In genomic region chr4:83546796-83547195, GRCh38 we compare ENCODE assay signal across 18 cellular contexts. TPM values are rescaled to one million over a fixed set of nuclear protein-coding genes. Genes with fewer than 3 reads are reported as not detected.
DNase-seq lines count a peak whose midpoint lies in the region; ATAC-seq and TF ChIP-seq lines count a peak whose summit lies in the region.
"Had no signal": no experiment of that assay in that cellular context is flagged by ENCODE, and none has a peak within 500 bp of the region (broad histone marks: within the 10 kb centered on the region; RNA-seq: fewer than 3 reads in every experiment).

No MANE protein-coding gene starts in this region.

- CTCF ChIA-PET in Panc1 (lab: Charles Lee): interaction anchor here (0.7 kb wide), 1 partner anchor 63 kb away, joined by 7 read pairs; no protein-coding TSS in a partner anchor

- intact Hi-C loops in Panc1 (cut with micrococcal nuclease; ENCODE audit: unreplicated experiment): no loop called here
- intact Hi-C loops in left cardiac atrium (cut with DNase I): no loop called here
- intact Hi-C loops in psoas muscle (cut with DNase I): no loop called here

- H3K27ac ChIP-seq in GM23248 (no peak overlapping the region), Panc1 (ENCODE audit: low read length) (peak overlapping the region; percentile 14; the same call in 1 of the 2 replicates), psoas muscle (peak overlapping the region; percentile 96)
- H3K27ac ChIP-seq: hepatocyte, suprapubic skin had no signal

- no peaks in the 10 kb centered on the region for H3K9me2 ChIP-seq in GM23248 (ENCODE audit: insufficient read depth)

- H2AFZ ChIP-seq in GM23248: no peak overlapping the region
- H2AFZ ChIP-seq: hepatocyte had no signal

- no peak overlapping the region for H3K4me3 ChIP-seq in GM23248
- no peak overlapping the region for H3K4me3 ChIP-seq in Panc1 (ENCODE audit: low read depth in 2 of 2, low read length in 2 of 2)
- no peak overlapping the region for H3K4me3 ChIP-seq in psoas muscle
- H3K4me3 ChIP-seq: hepatocyte, suprapubic skin had no signal

- no peak overlapping the region for H3K9ac ChIP-seq in GM23248

- POLR2A ChIA-PET in Panc1 (lab: Charles Lee): interaction anchor here (0.6 kb wide), 1 partner anchor 983 kb away, joined by 3 read pairs; no protein-coding TSS in a partner anchor

- H3K36me3 ChIP-seq in GM23248 (ENCODE audit: low read depth) (no peaks in the 10 kb centered on the region), Panc1 (ENCODE audit: control insufficient read depth, insufficient read depth, low read length) (no peaks in the 10 kb centered on the region; the same call in 1 of the 2 replicates), psoas muscle (ENCODE audit: insufficient read depth in 1 of 2, low read depth in 1 of 2) (peaks cover 0 to 9% of the 10 kb centered on the region in 2 donors)

- WGBS in GM23248 (ENCODE audit: low coverage in 1 of 2, low lambda C conversion rate in 2 of 2, missing lambda C conversion rate in 2 of 2), 2 experiments: 91 to 94% methylated on average over 3 of the region's 3 CpGs
- 24 to 40% (median 33%) methylated on average over 3 of the region's 3 CpGs for WGBS in psoas muscle, 3 donors

- H3K4me1 ChIP-seq in GM23248 (ENCODE audit: insufficient read depth): peaks cover 17% of the 10 kb centered on the region
- H3K4me1 ChIP-seq in Panc1 (ENCODE audit: control insufficient read depth, insufficient read depth, low read length): peaks cover 26% of the 10 kb centered on the region
- peaks cover 55% of the 10 kb centered on the region for H3K4me1 ChIP-seq in psoas muscle

- peaks cover 20% of the 10 kb centered on the region for H3F3A ChIP-seq in GM23248 (ENCODE audit: insufficient read depth)

- H3K4me2 ChIP-seq in GM23248 (ENCODE audit: unreplicated experiment): no peak overlapping the region
- H3K4me2 ChIP-seq: hepatocyte had no signal

- DNase-seq in GM23248 (peak; percentile 37), Panc1 (ENCODE audit: low read depth, low spot score) (no peak), left cardiac atrium (no peak), psoas muscle (no peak), UCSD-AML1 (lab: John Stamatoyannopoulos, UW; ENCODE audit: unreplicated experiment) (no peak), NCI-H69 (lab: John Stamatoyannopoulos, UW) (no peak)
- no peak for DNase-seq in activated CD4-positive, CD25-positive, alpha-beta regulatory T cell (lab: John Stamatoyannopoulos, UW)
- DNase-seq: activated naive CD8-positive, alpha-beta T cell treated with anti-CD3 and anti-CD28 coated beads, Interleukin-2, amount 10 ng/mL, durations not matched to agents 7 days and 5 days; kidney glomerular epithelial cell; NCI-H1048; NCI-H2107; small intestine; stimulated activated CD4-positive, alpha-beta T cell treated with anti-CD3 and anti-CD28 coated beads, Interleukin-4, amount 100 ng/mL, for 4 hours; stimulated activated CD8-positive, alpha-beta memory T cell treated with anti-CD3 and anti-CD28 coated beads, Interleukin-4, amount 100 ng/mL, for 48 hours had no signal

- H3K79me2 ChIP-seq in GM23248 (ENCODE audit: insufficient read depth): no peaks in the 10 kb centered on the region
- H3K79me2 ChIP-seq: hepatocyte had no signal

- ATAC-seq in Panc1 (no peak), left cardiac atrium (peak; percentile 53 to 65), psoas muscle (peak; percentile 38 to 81 (median 78)), HG03135 (IDR thresholded peaks at IDR 0.05; ENCODE audit: unreplicated experiment) (no peak)

- no TSS peak for BruUV-seq in Panc1 (replicated peaks; lab: Mats Ljungman, UMichigan)

- H3K27me3 ChIP-seq in GM23248 (replicated peaks; ENCODE audit: insufficient read depth) (no peaks in the 10 kb centered on the region), Panc1 (ENCODE audit: control insufficient read depth, insufficient read depth, low read length) (no peaks in the 10 kb centered on the region), psoas muscle (ENCODE audit: insufficient read depth in 3 of 3, low read length in 2 of 3) (no peaks in the 10 kb centered on the region)
- H3K27me3 ChIP-seq: hepatocyte, suprapubic skin had no signal

- H3K9me3 ChIP-seq in GM23248 (ENCODE audit: low read depth): no peaks in the 10 kb centered on the region
- H3K9me3 ChIP-seq in Panc1 (ENCODE audit: control insufficient read depth, insufficient read depth, low read depth, low read length): no peaks in the 10 kb centered on the region
- no peaks in the 10 kb centered on the region for H3K9me3 ChIP-seq in psoas muscle
- H3K9me3 ChIP-seq: suprapubic skin had no signal

- in situ Hi-C loops in GM23248 (cut with MboI) (no loop called here), Panc1 (cut with HindIII; ENCODE audit: low pct_unique_long_range_greater_than_20kb, low sequenced_read_pairs) (no loop called here)

- no peak for TF ChIP-seq CTCF in Panc1 (IDR thresholded peaks at IDR 0.05)
- TF ChIP-seq CTCF in psoas muscle (IDR thresholded peaks at IDR 0.05): no peak

- H4K20me1 ChIP-seq in GM23248 (ENCODE audit: insufficient read depth): no peaks in the 10 kb centered on the region

RNA-seq across cellular contexts. Expression of gene GPAT3, which starts 10.9 kb away (rescaled TPM):
- total RNA-seq in GM23248 (2014; rRNA removed; shearing (Covaris generic)): 1.7 and 13.8 TPM in 2 replicates
- polyA plus RNA-seq in GM23248 (2016; fragmentation: Nextera tagmentation; extraction: Ambion mirVana) (2.5 and 3.2 TPM in 2 replicates), psoas muscle (100 to 1,000 TPM in 1 of 3 donors, 10 to 100 TPM in 2; 42.0 to 108 (median 49.2) TPM)
- total RNA-seq in Panc1 (2021; ENCODE audit: unreplicated experiment) (15.1 TPM), left cardiac atrium (10 to 100 TPM; 34.0 to 39.0 TPM), psoas muscle (10 to 100 TPM; 18.9 to 55.5 (median 32.6) TPM)
- polyA plus RNA-seq in Panc1 (2012; ENCODE audit: insufficient read length): 7.6 TPM
- total RNA-seq: osteocyte had no signal

Comparison
In these comparisons a context has a peak if more than half of its experiments do, and no peak if none do; other contexts are left out.
1. ATAC-seq: peak in left cardiac atrium (2 of 2) and psoas muscle (4 of 4); none in Panc1 (single experiment) and HG03135 (single experiment).